In genomic region chr11:18121331-18121828, GRCh38 we compare ENCODE assay signal across 14 cellular contexts. TPM values are rescaled to one million over a fixed set of nuclear protein-coding genes. Genes with fewer than 3 reads are reported as not detected.
"Had no signal": no experiment of that assay in that cellular context is flagged by ENCODE, and none has a peak within 500 bp of the region (broad histone marks: within the 10 kb centered on the region; RNA-seq: fewer than 3 reads in every experiment).

No MANE protein-coding gene starts in this region.

RNA-seq across cellular contexts. Expression of gene MRGPRX3, which starts 11.0 kb away (rescaled TPM):
- total RNA-seq: activated B cell treated with CpG ODN at 0.5 μM for 24 hours; activated CD4-positive, alpha-beta memory T cell treated with anti-CD3 and anti-CD28 coated beads for 36 hours; activated CD4-positive, alpha-beta memory T cell treated with anti-CD3 and anti-CD28 coated beads, Interleukin-2, amount 10 ng/mL, durations not matched to agents 7 days and 5 days; activated CD4-positive, alpha-beta T cell treated with anti-CD3 and anti-CD28 coated beads for 36 hours; activated CD4-positive, alpha-beta T cell treated with anti-CD3 and anti-CD28 coated beads, Interleukin-2, amount 10 ng/mL, durations not matched to agents 24 days and 14 days; activated CD4-positive, alpha-beta T cell treated with anti-CD3 and anti-CD28 coated beads, Interleukin-2, amount 10 ng/mL, durations not matched to agents 7 days and 5 days; activated CD8-positive, alpha-beta memory T cell treated with anti-CD3 and anti-CD28 coated beads for 36 hours; activated CD8-positive, alpha-beta memory T cell treated with anti-CD3 and anti-CD28 coated beads, Interleukin-2, amount 10 ng/mL, durations not matched to agents 7 days and 5 days; activated CD8-positive, alpha-beta T cell treated with anti-CD3 and anti-CD28 coated beads for 36 hours; activated CD8-positive, alpha-beta T cell treated with anti-CD3 and anti-CD28 coated beads, Interleukin-2, amount 10 ng/mL, durations not matched to agents 7 days and 5 days; T-helper 1 cell treated with Interleukin-12 subunit alpha and Interleukin-12 subunit beta and Interleukin-4 antibody, amounts not matched to agents 30 ng/mL and 1 ng/mL, for 36 hours; T-helper 17 cell; T-helper 2 cell treated with Interferon-gamma antibody and Interleukin-4, amounts not matched to agents 100 ng/mL and 5 ng/mL, for 36 hours; WTC11 had no signal

RNA-seq across cellular contexts. Expression of gene MRGPRX4, which starts 51.3 kb away (rescaled TPM):
- total RNA-seq: activated B cell treated with CpG ODN at 0.5 μM for 24 hours; activated CD4-positive, alpha-beta memory T cell treated with anti-CD3 and anti-CD28 coated beads for 36 hours; activated CD4-positive, alpha-beta memory T cell treated with anti-CD3 and anti-CD28 coated beads, Interleukin-2, amount 10 ng/mL, durations not matched to agents 7 days and 5 days; activated CD4-positive, alpha-beta T cell treated with anti-CD3 and anti-CD28 coated beads for 36 hours; activated CD4-positive, alpha-beta T cell treated with anti-CD3 and anti-CD28 coated beads, Interleukin-2, amount 10 ng/mL, durations not matched to agents 24 days and 14 days; activated CD4-positive, alpha-beta T cell treated with anti-CD3 and anti-CD28 coated beads, Interleukin-2, amount 10 ng/mL, durations not matched to agents 7 days and 5 days; activated CD8-positive, alpha-beta memory T cell treated with anti-CD3 and anti-CD28 coated beads for 36 hours; activated CD8-positive, alpha-beta memory T cell treated with anti-CD3 and anti-CD28 coated beads, Interleukin-2, amount 10 ng/mL, durations not matched to agents 7 days and 5 days; activated CD8-positive, alpha-beta T cell treated with anti-CD3 and anti-CD28 coated beads for 36 hours; activated CD8-positive, alpha-beta T cell treated with anti-CD3 and anti-CD28 coated beads, Interleukin-2, amount 10 ng/mL, durations not matched to agents 7 days and 5 days; T-helper 1 cell treated with Interleukin-12 subunit alpha and Interleukin-12 subunit beta and Interleukin-4 antibody, amounts not matched to agents 30 ng/mL and 1 ng/mL, for 36 hours; T-helper 17 cell; T-helper 2 cell treated with Interferon-gamma antibody and Interleukin-4, amounts not matched to agents 100 ng/mL and 5 ng/mL, for 36 hours; WTC11 had no signal
